ENCODE assay signal across 3 cellular contexts in genomic region chr1:154986736-154987135, GRCh38. TPM values are rescaled to one million over a fixed set of nuclear protein-coding genes. Genes with fewer than 3 reads are reported as not detected.
"Had no signal": no experiment of that assay in that cellular context is flagged by ENCODE, and none has a peak within 500 bp of the region (broad histone marks: within the 10 kb centered on the region; RNA-seq: fewer than 3 reads in every experiment).

No MANE protein-coding gene starts in this region.

RNA-seq across cellular contexts. Expression of gene LENEP, which starts 6.7 kb away (rescaled TPM):
- total RNA-seq: IMR-90 had no signal
- polyA plus RNA-seq: HepG2, IgD-negative memory B cell, IMR-90 had no signal
